ENCODE assay signal across 9 cellular contexts in genomic region chr9:122158202-122158601, GRCh38. TPM values are rescaled to one million over a fixed set of nuclear protein-coding genes. Genes with fewer than 3 reads are reported as not detected.
DNase-seq lines count a peak whose midpoint lies in the region; ATAC-seq, FAIRE-seq and TF ChIP-seq lines count a peak whose summit lies in the region.
"Had no signal": no experiment of that assay in that cellular context is flagged by ENCODE, and none has a peak within 500 bp of the region (broad histone marks: within the 10 kb centered on the region; RNA-seq: fewer than 3 reads in every experiment).

No MANE protein-coding gene starts in this region.

- H3K27ac ChIP-seq in small intestine (ENCODE audit: low read depth in 1 of 2, low read length in 1 of 2): no peak overlapping the region
- no peak overlapping the region for H3K27ac ChIP-seq in uterus

- H3K4me1 ChIP-seq in small intestine (ENCODE audit: control insufficient read depth in 2 of 2, insufficient read depth in 1 of 2, low read depth in 1 of 2, low read length in 1 of 2) (peaks cover 2 to 4% of the 10 kb centered on the region in 2 donors), uterus (no peaks in the 10 kb centered on the region)

- ATAC-seq in GM21619 (IDR thresholded peaks at IDR 0.05; ENCODE audit: unreplicated experiment) (peak; percentile 43), HG03460 (IDR thresholded peaks at IDR 0.05; ENCODE audit: unreplicated experiment) (no peak)

- H3K27me3 ChIP-seq in small intestine (ENCODE audit: control insufficient read depth in 2 of 2, insufficient read depth in 2 of 2, low read length in 2 of 2): no peaks in the 10 kb centered on the region
- H3K27me3 ChIP-seq in uterus: no peaks in the 10 kb centered on the region

- H3K36me3 ChIP-seq in small intestine (ENCODE audit: control insufficient read depth in 2 of 2, insufficient read depth in 2 of 2, low read length in 2 of 2) (no peaks in the 10 kb centered on the region), uterus (no peaks in the 10 kb centered on the region)

- 54 to 65% (median 63%) methylated on average over 3 of the region's 3 CpGs for WGBS in small intestine, 3 donors

- H3K4me3 ChIP-seq in fibroblast of pulmonary artery (replicated peaks; ENCODE audit: low read depth, low read length) (no peak overlapping the region), small intestine (ENCODE audit: low read depth in 1 of 2, low read length in 2 of 2) (no peak overlapping the region), uterus (no peak overlapping the region)

- peak; percentile 64 for TF ChIP-seq CTCF in fibroblast of pulmonary artery (IDR thresholded peaks at IDR 0.05; ENCODE audit: low read length, missing control alignments)
- TF ChIP-seq CTCF in uterus (IDR thresholded peaks at IDR 0.05): peak in 1 of 4 experiments; percentile 3

- TF ChIP-seq POLR2A in uterus (IDR thresholded peaks at IDR 0.05): no peak

- no peaks in the 10 kb centered on the region for H3K9me3 ChIP-seq in small intestine (ENCODE audit: control insufficient read depth, low read depth)
- no peaks in the 10 kb centered on the region for H3K9me3 ChIP-seq in uterus

- DNase-seq in CMK (ENCODE audit: low read depth) (peak; percentile 34), NCI-H226 (peak; percentile 17), fibroblast of pulmonary artery (ENCODE audit: low read depth) (peak; percentile 59), small intestine (peak; percentile 43), uterus (no peak)
- DNase-seq in activated CD8-positive, alpha-beta memory T cell treated with anti-CD3 and anti-CD28 coated beads for 24 hours: peak; percentile 58

- no peak for FAIRE-seq in small intestine (lab: Jason Lieb, UNC)

- intact Hi-C loops in uterus (cut with DNase I; ENCODE audit: low total_unique reads): no loop called here

RNA-seq across cellular contexts. Expression of gene NDUFA8, which starts 1.4 kb away (rescaled TPM):
- polyA plus RNA-seq in small intestine: 100 to 1,000 TPM; 105 to 188 (median 108) TPM
- 10 to 100 TPM; 22.8 to 39.2 (median 31.4) TPM for total RNA-seq in uterus

RNA-seq across cellular contexts. Expression of gene MORN5, which starts 1.5 kb away (rescaled TPM):
- polyA plus RNA-seq in small intestine: not detected
- total RNA-seq in uterus: 10 to 100 TPM in 1 of 4 donors, 1 to 10 TPM in 1, not detected in 2; 1.8 to 12.6 TPM
- total RNA-seq: T-helper 1 cell treated with Interleukin-12 subunit alpha and Interleukin-12 subunit beta and Interleukin-4 antibody, amounts not matched to agents 30 ng/mL and 1 ng/mL, for 36 hours had no signal

Comparison
In these comparisons a context has a peak if more than half of its experiments do, and no peak if none do; other contexts are left out.
1. DNase-seq: peak in CMK (single experiment), NCI-H226 (single experiment), activated CD8-positive, alpha-beta memory T cell treated with anti-CD3 and anti-CD28 coated beads for 24 hours (single experiment), fibroblast of pulmonary artery (single experiment) and small intestine (single experiment); none in uterus (0 of 2).